Comparison of ENCODE assay signal across 1 cellular context in the genomic region with DNA sequence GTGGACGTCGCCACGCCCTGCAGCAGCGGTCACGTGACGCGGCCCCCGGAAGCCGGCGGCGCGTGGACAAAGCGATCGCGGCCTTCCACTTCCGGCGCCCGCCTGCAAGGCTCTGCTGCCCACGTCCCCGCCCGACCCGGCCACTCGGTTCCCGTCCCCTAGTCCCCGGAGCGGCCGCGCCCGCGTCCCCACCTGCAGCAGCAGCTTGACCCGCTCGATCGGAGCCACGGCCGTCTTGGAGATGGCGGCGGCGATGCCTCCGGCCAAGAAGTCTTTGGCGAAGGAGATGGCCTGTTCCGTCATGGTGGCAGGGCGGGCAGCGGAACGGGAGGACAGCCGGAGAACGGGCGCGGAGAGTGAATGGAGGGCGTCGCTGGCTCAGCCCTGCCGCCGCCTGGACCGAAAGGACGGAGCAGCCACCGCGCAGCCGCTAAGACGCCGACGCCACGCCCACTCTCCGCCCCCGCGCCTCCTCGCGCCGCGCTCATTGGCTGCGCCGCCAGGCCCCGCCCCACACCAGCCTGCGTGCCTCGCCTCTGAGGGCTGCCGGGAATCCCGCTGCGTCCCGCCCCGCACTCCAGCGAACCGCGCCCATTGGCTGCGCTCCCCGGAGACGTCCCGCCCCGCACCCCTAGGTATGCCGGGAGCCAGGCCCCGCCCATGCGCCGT.
A peak's percentile ranks its signal among the peaks of the same experiment; 100 is the strongest.
TF ChIP-seq lines count a peak whose summit lies in the region.

A gene (minus strand): TSS at position 407 of the 669 bp plus-strand sequence. CDS start 104 bp downstream, at position 303.

TF ChIP-seq in K562, 482 proteins besides CTCF, POLR2A, EP300 and RAD21 (continued from another document):
- TF ChIP-seq, protein P1, sequence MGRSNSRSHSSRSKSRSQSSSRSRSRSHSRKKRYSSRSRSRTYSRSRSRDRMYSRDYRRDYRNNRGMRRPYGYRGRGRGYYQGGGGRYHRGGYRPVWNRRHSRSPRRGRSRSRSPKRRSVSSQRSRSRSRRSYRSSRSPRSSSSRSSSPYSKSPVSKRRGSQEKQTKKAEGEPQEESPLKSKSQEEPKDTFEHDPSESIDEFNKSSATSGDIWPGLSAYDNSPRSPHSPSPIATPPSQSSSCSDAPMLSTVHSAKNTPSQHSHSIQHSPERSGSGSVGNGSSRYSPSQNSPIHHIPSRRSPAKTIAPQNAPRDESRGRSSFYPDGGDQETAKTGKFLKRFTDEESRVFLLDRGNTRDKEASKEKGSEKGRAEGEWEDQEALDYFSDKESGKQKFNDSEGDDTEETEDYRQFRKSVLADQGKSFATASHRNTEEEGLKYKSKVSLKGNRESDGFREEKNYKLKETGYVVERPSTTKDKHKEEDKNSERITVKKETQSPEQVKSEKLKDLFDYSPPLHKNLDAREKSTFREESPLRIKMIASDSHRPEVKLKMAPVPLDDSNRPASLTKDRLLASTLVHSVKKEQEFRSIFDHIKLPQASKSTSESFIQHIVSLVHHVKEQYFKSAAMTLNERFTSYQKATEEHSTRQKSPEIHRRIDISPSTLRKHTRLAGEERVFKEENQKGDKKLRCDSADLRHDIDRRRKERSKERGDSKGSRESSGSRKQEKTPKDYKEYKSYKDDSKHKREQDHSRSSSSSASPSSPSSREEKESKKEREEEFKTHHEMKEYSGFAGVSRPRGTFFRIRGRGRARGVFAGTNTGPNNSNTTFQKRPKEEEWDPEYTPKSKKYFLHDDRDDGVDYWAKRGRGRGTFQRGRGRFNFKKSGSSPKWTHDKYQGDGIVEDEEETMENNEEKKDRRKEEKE (IDR thresholded peaks at IDR 0.05; ENCODE audit: borderline replicate concordance in 1 of 2, control insufficient read depth in 1 of 2, low read depth in 2 of 2, low read length in 1 of 2), result no peak
- TF ChIP-seq TAL1 (IDR thresholded peaks at IDR 0.05) (no peak), RBFOX2 (IDR thresholded peaks at IDR 0.05; ENCODE audit: low read depth, low read length) (peak; percentile 96), PHF8 (IDR thresholded peaks at IDR 0.05; ENCODE audit: borderline replicate concordance, low read length) (peak; percentile 67), MEF2D (tag; conservative IDR thresholded peaks at IDR 0.05; ENCODE audit: low read depth) (no peak), CSDE1 (IDR thresholded peaks at IDR 0.05) (no peak), SLC30A9 (CRISPR knock-in tag; IDR thresholded peaks at IDR 0.05) (no peak), CBX8 (IDR thresholded peaks at IDR 0.05; ENCODE audit: borderline replicate concordance, extremely low read depth, low read depth, low read length, poor library complexity, severe bottlenecking) (no peak), DACH1 (IDR thresholded peaks at IDR 0.05; ENCODE audit: partially characterized antibody) (no peak), ZNF561 (CRISPR knock-in tag; conservative IDR thresholded peaks at IDR 0.05) (no peak), ZEB2 (IDR thresholded peaks at IDR 0.05) (no peak), ARID2 (IDR thresholded peaks at IDR 0.05) (no peak), ZNF76 (CRISPR knock-in tag; IDR thresholded peaks at IDR 0.05; ENCODE audit: borderline replicate concordance) (no peak), POLR2AphosphoS2 (IDR thresholded peaks at IDR 0.05; ENCODE audit: low read length) (0 out of 2 replicates have a peak, but pooled peaks have one; percentile 56), MCM7 (IDR thresholded peaks at IDR 0.05) (no peak), SIRT6 (IDR thresholded peaks at IDR 0.05; ENCODE audit: low read depth, low read length) (no peak), HEY1 (CRISPR knock-in tag; IDR thresholded peaks at IDR 0.05; ENCODE audit: borderline replicate concordance) (no peak), ATF7 (IDR thresholded peaks at IDR 0.05) (no peak), ZNF717 (CRISPR knock-in tag; IDR thresholded peaks at IDR 0.05) (no peak), MEF2A (IDR thresholded peaks at IDR 0.05; ENCODE audit: control insufficient read depth, low read depth, low read length) (no peak), MTF1 (CRISPR knock-in tag; IDR thresholded peaks at IDR 0.05; ENCODE audit: borderline replicate concordance) (no peak), TSC22D4 (tag; IDR thresholded peaks at IDR 0.05) (no peak), DDX20 (tag; IDR thresholded peaks at IDR 0.05; ENCODE audit: low read depth) (no peak), ZNF12 (CRISPR knock-in tag; IDR thresholded peaks at IDR 0.05) (no peak), PHF20 (IDR thresholded peaks at IDR 0.05; ENCODE audit: partially characterized antibody) (peak; percentile 47), SMARCC2 (IDR thresholded peaks at IDR 0.05; ENCODE audit: low read depth) (no peak), E2F3 (CRISPR knock-in tag; IDR thresholded peaks at IDR 0.05) (peak; percentile 60; the same call in 1 of the 2 replicates)
- TF ChIP-seq, protein P2, sequence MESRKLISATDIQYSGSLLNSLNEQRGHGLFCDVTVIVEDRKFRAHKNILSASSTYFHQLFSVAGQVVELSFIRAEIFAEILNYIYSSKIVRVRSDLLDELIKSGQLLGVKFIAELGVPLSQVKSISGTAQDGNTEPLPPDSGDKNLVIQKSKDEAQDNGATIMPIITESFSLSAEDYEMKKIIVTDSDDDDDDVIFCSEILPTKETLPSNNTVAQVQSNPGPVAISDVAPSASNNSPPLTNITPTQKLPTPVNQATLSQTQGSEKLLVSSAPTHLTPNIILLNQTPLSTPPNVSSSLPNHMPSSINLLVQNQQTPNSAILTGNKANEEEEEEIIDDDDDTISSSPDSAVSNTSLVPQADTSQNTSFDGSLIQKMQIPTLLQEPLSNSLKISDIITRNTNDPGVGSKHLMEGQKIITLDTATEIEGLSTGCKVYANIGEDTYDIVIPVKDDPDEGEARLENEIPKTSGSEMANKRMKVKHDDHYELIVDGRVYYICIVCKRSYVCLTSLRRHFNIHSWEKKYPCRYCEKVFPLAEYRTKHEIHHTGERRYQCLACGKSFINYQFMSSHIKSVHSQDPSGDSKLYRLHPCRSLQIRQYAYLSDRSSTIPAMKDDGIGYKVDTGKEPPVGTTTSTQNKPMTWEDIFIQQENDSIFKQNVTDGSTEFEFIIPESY (CRISPR knock-in tag; IDR thresholded peaks at IDR 0.05), result no peak
- TF ChIP-seq, protein P3, sequence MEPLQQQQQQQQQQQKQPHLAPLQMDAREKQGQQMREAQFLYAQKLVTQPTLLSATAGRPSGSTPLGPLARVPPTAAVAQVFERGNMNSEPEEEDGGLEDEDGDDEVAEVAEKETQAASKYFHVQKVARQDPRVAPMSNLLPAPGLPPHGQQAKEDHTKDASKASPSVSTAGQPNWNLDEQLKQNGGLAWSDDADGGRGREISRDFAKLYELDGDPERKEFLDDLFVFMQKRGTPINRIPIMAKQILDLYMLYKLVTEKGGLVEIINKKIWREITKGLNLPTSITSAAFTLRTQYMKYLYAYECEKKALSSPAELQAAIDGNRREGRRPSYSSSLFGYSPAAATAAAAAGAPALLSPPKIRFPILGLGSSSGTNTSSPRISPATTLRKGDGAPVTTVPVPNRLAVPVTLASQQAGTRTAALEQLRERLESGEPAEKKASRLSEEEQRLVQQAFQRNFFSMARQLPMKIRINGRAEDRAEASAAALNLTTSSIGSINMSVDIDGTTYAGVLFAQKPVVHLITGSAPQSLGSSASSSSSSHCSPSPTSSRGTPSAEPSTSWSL (CRISPR knock-in tag; IDR thresholded peaks at IDR 0.05; ENCODE audit: borderline replicate concordance), result peak; percentile 44; the same call in 1 of the 2 replicates
- TF ChIP-seq, protein P4, sequence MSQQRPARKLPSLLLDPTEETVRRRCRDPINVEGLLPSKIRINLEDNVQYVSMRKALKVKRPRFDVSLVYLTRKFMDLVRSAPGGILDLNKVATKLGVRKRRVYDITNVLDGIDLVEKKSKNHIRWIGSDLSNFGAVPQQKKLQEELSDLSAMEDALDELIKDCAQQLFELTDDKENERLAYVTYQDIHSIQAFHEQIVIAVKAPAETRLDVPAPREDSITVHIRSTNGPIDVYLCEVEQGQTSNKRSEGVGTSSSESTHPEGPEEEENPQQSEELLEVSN (IDR thresholded peaks at IDR 0.05; ENCODE audit: borderline replicate concordance in 1 of 2, extremely low read depth in 1 of 2, insufficient read depth in 1 of 2, insufficient read length in 1 of 2, low read depth in 1 of 2, low read length in 1 of 2, poor library complexity in 1 of 2, severe bottlenecking in 1 of 2), result no peak
- TF ChIP-seq, protein P5, sequence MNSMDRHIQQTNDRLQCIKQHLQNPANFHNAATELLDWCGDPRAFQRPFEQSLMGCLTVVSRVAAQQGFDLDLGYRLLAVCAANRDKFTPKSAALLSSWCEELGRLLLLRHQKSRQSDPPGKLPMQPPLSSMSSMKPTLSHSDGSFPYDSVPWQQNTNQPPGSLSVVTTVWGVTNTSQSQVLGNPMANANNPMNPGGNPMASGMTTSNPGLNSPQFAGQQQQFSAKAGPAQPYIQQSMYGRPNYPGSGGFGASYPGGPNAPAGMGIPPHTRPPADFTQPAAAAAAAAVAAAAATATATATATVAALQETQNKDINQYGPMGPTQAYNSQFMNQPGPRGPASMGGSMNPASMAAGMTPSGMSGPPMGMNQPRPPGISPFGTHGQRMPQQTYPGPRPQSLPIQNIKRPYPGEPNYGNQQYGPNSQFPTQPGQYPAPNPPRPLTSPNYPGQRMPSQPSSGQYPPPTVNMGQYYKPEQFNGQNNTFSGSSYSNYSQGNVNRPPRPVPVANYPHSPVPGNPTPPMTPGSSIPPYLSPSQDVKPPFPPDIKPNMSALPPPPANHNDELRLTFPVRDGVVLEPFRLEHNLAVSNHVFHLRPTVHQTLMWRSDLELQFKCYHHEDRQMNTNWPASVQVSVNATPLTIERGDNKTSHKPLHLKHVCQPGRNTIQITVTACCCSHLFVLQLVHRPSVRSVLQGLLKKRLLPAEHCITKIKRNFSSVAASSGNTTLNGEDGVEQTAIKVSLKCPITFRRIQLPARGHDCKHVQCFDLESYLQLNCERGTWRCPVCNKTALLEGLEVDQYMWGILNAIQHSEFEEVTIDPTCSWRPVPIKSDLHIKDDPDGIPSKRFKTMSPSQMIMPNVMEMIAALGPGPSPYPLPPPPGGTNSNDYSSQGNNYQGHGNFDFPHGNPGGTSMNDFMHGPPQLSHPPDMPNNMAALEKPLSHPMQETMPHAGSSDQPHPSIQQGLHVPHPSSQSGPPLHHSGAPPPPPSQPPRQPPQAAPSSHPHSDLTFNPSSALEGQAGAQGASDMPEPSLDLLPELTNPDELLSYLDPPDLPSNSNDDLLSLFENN (IDR thresholded peaks at IDR 0.05; ENCODE audit: low read depth in 2 of 2, low read length in 2 of 2), result no peak
- TF ChIP-seq, protein P6, sequence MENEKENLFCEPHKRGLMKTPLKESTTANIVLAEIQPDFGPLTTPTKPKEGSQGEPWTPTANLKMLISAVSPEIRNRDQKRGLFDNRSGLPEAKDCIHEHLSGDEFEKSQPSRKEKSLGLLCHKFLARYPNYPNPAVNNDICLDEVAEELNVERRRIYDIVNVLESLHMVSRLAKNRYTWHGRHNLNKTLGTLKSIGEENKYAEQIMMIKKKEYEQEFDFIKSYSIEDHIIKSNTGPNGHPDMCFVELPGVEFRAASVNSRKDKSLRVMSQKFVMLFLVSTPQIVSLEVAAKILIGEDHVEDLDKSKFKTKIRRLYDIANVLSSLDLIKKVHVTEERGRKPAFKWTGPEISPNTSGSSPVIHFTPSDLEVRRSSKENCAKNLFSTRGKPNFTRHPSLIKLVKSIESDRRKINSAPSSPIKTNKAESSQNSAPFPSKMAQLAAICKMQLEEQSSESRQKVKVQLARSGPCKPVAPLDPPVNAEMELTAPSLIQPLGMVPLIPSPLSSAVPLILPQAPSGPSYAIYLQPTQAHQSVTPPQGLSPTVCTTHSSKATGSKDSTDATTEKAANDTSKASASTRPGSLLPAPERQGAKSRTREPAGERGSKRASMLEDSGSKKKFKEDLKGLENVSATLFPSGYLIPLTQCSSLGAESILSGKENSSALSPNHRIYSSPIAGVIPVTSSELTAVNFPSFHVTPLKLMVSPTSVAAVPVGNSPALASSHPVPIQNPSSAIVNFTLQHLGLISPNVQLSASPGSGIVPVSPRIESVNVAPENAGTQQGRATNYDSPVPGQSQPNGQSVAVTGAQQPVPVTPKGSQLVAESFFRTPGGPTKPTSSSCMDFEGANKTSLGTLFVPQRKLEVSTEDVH (IDR thresholded peaks at IDR 0.05; ENCODE audit: low read depth, partially characterized antibody), result no peak
- TF ChIP-seq, protein P7, sequence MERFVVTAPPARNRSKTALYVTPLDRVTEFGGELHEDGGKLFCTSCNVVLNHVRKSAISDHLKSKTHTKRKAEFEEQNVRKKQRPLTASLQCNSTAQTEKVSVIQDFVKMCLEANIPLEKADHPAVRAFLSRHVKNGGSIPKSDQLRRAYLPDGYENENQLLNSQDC (CRISPR knock-in tag; IDR thresholded peaks at IDR 0.05), result no peak
